In the genomic region with DNA sequence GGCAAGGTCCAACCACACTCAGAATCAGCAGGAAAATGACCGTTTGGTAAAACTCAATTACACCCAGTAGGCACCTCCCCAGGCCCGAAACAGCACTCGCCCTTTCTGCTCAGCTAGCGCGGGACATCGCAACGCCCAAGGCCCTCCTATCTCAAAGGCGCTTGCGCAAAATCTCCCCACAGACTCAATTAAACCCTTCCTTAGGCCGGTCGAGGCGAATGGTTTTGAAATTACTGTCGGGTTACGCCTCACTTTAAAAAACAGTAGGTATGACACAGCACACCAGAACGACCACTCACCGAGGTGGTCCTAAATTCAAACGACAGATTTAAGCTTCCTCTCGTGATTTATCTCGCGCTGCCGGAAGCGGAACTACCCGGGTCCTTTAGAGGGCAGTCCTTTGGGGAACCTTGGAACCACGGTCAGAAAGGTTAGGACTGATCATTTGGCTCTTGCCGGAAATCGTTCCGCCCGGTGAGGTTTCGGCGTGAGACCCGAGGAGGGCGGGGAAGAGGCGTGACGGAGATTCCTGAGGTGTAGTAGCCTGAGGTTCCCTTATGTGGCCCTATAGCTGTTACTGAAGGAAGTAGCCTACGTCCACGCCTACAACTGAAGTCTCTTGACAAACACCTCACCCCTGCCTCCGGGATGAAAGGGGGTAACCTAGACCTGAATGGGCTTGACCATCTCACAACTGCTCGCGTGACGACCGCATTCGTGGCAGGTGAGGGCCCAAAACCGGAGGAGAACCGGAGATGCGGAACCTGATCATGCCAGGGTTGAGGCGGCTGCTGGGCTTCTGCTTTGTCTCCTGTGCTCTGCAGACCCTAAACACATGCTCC, we compare ENCODE assay signal across 8 cellular contexts. TPM values are rescaled to one million over a fixed set of nuclear protein-coding genes. Genes with fewer than 3 reads are reported as not detected.
DNase-seq lines count a peak whose midpoint lies in the region; ATAC-seq and TF ChIP-seq lines count a peak whose summit lies in the region.

GIN1 (minus strand) TSS at position 374 of the 842 bp plus-strand sequence. CDS start 11,431 bp downstream, outside the sequence.
PPIP5K2 (plus strand) TSS at position 537 of the 842 bp plus-strand sequence. CDS start 9,289 bp downstream, outside the sequence.

- H4K20me1 ChIP-seq in PC-3 (ENCODE audit: low read length) = no peaks in the 10 kb centered on the region

- H3K9me2 ChIP-seq in PC-3 (replicated peaks; ENCODE audit: low read length) = no peaks in the 10 kb centered on the region

- peak within 1 kb of the TSS; percentile 88 for H3K4me2 ChIP-seq in PC-3 (ENCODE audit: low read length)

- TF ChIP-seq RAD21 in Ishikawa (IDR thresholded peaks at IDR 0.05; ENCODE audit: low read depth) = no peak

- ATAC-seq in GM21576 (IDR thresholded peaks at IDR 0.05; ENCODE audit: unreplicated experiment) = peak; percentile 93
- ATAC-seq in PC-3 = peak; percentile 89

- peak within 1 kb of the TSS; percentile 90 for H3K4me3 ChIP-seq in PC-3 (ENCODE audit: low read length)
- peak within 1 kb of the TSS; percentile 94 for H3K4me3 ChIP-seq in epithelial cell of proximal tubule (ENCODE audit: low read depth, low read length)

- peak within 1 kb of the TSS; percentile 92 for H3K9ac ChIP-seq in PC-3 (ENCODE audit: low read length)

- H3K79me2 ChIP-seq in PC-3 (ENCODE audit: low read length) = peaks cover 88% of the 10 kb centered on the region

- DNase-seq in DMS153 (lab: John Stamatoyannopoulos, UW) (peak; percentile 78), PC-3 (peak; percentile 100), epithelial cell of proximal tubule (ENCODE audit: low read depth) (peak; percentile 98), mucosa of gallbladder (ENCODE audit: low spot score) (peak; percentile 98)
- peak; percentile 99 for DNase-seq in activated T-cell treated with anti-CD3 and anti-CD28 coated beads, Interleukin-2, amount 50 U/mL, for 1 hour
- DNase-seq in stimulated activated CD8-positive, alpha-beta memory T cell treated with anti-CD3 and anti-CD28 coated beads, Interleukin-4, amount 100 ng/mL, for 4 hours (ENCODE audit: low read depth in 2 of 2, low spot score in 1 of 2) = peak; percentile 92 to 96

- H3F3A ChIP-seq in PC-3 (ENCODE audit: low read length, unreplicated experiment) = no peaks in the 10 kb centered on the region

- no peak for TF ChIP-seq CTCF in PC-3 (conservative IDR thresholded peaks at IDR 0.05; ENCODE audit: low read depth, low read length)
- no peak for TF ChIP-seq CTCF in epithelial cell of proximal tubule (conservative IDR thresholded peaks at IDR 0.05; ENCODE audit: low read depth, low read length)

- H3K4me1 ChIP-seq in PC-3 (ENCODE audit: insufficient read depth, low read length) = peaks cover 32% of the 10 kb centered on the region

- BruUV-seq in PC-3 (replicated peaks; lab: Mats Ljungman, UMichigan) = no TSS peak

- H2AFZ ChIP-seq in PC-3 (ENCODE audit: low read length) = peak within 1 kb of the TSS; percentile 91

- no peaks in the 10 kb centered on the region for H3K36me3 ChIP-seq in PC-3 (ENCODE audit: low read depth, low read length)

- CTCF ChIA-PET in PC-3 (lab: Charles Lee) = interaction anchor here (0.7 to 0.9 kb wide), 2 partner anchors 149 to 439 kb away, joined by 3 read pairs; no protein-coding TSS in a partner anchor

- H3K27ac ChIP-seq in PC-3 (ENCODE audit: low read length) = peak within 1 kb of the TSS; percentile 92

- no peak; the same call in 1 of the 2 replicates for TF ChIP-seq EP300 in Ishikawa (IDR thresholded peaks at IDR 0.05; ENCODE audit: borderline replicate concordance)

- no peaks in the 10 kb centered on the region for H3K9me3 ChIP-seq in PC-3 (ENCODE audit: low read length)

- H3K27me3 ChIP-seq in PC-3 (ENCODE audit: low read length) = no peaks in the 10 kb centered on the region

- intact Hi-C loops in PC-3 (cut with micrococcal nuclease) = no loop called here

- POLR2A ChIA-PET in PC-3 (lab: Charles Lee; ENCODE audit: unreplicated experiment) = interaction anchor here (0.6 kb wide), 2 partner anchors 89 to 255 kb away, joined by 3 read pairs; no protein-coding TSS in a partner anchor

TF ChIP-seq in Ishikawa, 13 proteins besides CTCF, POLR2A, EP300 and RAD21:
- TF ChIP-seq MAX (IDR thresholded peaks at IDR 0.05) (peak; percentile 67), REST (IDR thresholded peaks at IDR 0.05; ENCODE audit: low read depth) (no peak), TAF1 (IDR thresholded peaks at IDR 0.05; ENCODE audit: low read depth) (peak; percentile 83), CEBPB (IDR thresholded peaks at IDR 0.05) (peak; percentile 74), USF1 (IDR thresholded peaks at IDR 0.05) (peak; percentile 69), ZBTB7A (IDR thresholded peaks at IDR 0.05; ENCODE audit: low read depth) (0 out of 2 replicates have a peak, but pooled peaks have one; percentile 25), YY1 (IDR thresholded peaks at IDR 0.05; ENCODE audit: low read depth) (no peak; the same call in none of the 2 replicates), EGR1 (IDR thresholded peaks at IDR 0.05) (no peak), CREB1 (IDR thresholded peaks at IDR 0.05; ENCODE audit: low read depth) (peak; percentile 12; the same call in 1 of the 2 replicates), NFIC (IDR thresholded peaks at IDR 0.05) (no peak; the same call in 1 of the 2 replicates), FOXM1 (IDR thresholded peaks at IDR 0.05; ENCODE audit: borderline replicate concordance, low read depth) (peak; percentile 53; the same call in 1 of the 2 replicates), TEAD4 (IDR thresholded peaks at IDR 0.05) (peak; percentile 62), TCF12 (IDR thresholded peaks at IDR 0.05; ENCODE audit: low read depth) (peak; percentile 72)

RNA-seq across cellular contexts. Expression of gene GIN1, which starts in this region (rescaled TPM):
- total RNA-seq in PC-3 (2014; rRNA removed) (3.9 and 6.2 TPM in 2 replicates), epithelial cell of proximal tubule (3.4 and 5.0 TPM in 2 replicates), mucosa of gallbladder (9.2 TPM)

RNA-seq across cellular contexts. Expression of gene PPIP5K2, which starts in this region (rescaled TPM):
- 40.4 and 52.2 TPM in 2 replicates for total RNA-seq in PC-3 (2014; rRNA removed)
- total RNA-seq in epithelial cell of proximal tubule = 19.5 and 38.5 TPM in 2 replicates
- 35.3 TPM for total RNA-seq in mucosa of gallbladder

Comparison
In these comparisons a context has a peak if more than half of its experiments do, and no peak if none do; other contexts are left out.
1. Peak in every context shown above with its lines: DNase-seq, ATAC-seq, H3K4me3 ChIP-seq and H3K27ac ChIP-seq.